19 cellular contexts compared by ENCODE assay signal in the genomic region with DNA sequence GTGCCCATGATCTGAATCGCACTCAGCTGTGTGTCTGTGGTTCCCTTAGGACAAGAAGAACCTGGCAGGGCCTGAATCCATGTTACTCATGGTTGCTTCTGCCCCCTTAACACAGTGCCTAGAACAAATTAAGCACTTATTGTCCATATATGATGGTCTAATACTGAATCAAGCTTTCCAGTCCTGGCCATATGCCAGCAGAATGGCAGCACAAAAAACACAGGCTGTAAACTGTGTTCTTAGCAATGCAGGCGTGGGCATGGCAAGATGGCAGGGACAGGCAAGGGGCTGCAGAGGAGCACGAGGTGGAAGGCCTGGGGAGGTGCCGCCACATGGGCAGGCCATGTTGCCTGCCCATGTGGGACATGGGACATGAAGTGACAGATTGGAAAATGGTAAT.
DNase-seq lines count a peak whose midpoint lies in the region; ATAC-seq, FAIRE-seq and TF ChIP-seq lines count a peak whose summit lies in the region.
"Had no signal": no experiment of that assay in that cellular context is flagged by ENCODE, and none has a peak within 500 bp of the region (broad histone marks: within the 10 kb centered on the region; RNA-seq: fewer than 3 reads in every experiment).

No MANE protein-coding gene starts in this region.

- H4K20me1 ChIP-seq in K562 (replicated peaks; ENCODE audit: control insufficient read depth, insufficient read depth, low read length) = peaks cover 6% of the 10 kb centered on the region

- H3K9me3 Mint-ChIP-seq in MCF 10A (ENCODE audit: unreplicated experiment) = no peaks in the 10 kb centered on the region
- no peaks in the 10 kb centered on the region for H3K9me3 Mint-ChIP-seq in type B pancreatic cell

- ATAC-seq in K562 = no peak
- no peak for ATAC-seq in HG03159 (IDR thresholded peaks at IDR 0.05; ENCODE audit: unreplicated experiment)

- BruUV-seq in MCF 10A (replicated peaks; lab: Mats Ljungman, UMichigan) (no TSS peak), K562 (replicated peaks; lab: Mats Ljungman, UMichigan) (no TSS peak)

- H3K36me3 ChIP-seq in breast epithelium (peaks cover 10% of the 10 kb centered on the region), K562 (ENCODE audit: control insufficient read depth, insufficient read depth, low read length) (no peaks in the 10 kb centered on the region), tibial nerve (peaks cover 5 to 49% (median 7%) of the 10 kb centered on the region in 3 donors)

- no peak overlapping the region for H3K4me3 Mint-ChIP-seq in MCF 10A (ENCODE audit: unreplicated experiment)
- H3K4me3 Mint-ChIP-seq in type B pancreatic cell = no peak overlapping the region

- H3K4me1 ChIP-seq in breast epithelium = no peaks in the 10 kb centered on the region
- H3K4me1 ChIP-seq in K562 (replicated peaks in 1 of 2; ENCODE audit: control insufficient read depth in 2 of 2, insufficient read depth in 2 of 2, low read length in 2 of 2) = peaks cover 11 to 21% of the 10 kb centered on the region in 2 experiments; a peak in 4 of 5 replicates
- peaks cover 0 to 42% (median 6%) of the 10 kb centered on the region in 4 donors for H3K4me1 ChIP-seq in tibial nerve

- CTCF ChIA-PET in MCF 10A (lab: Yijun Ruan, JAX) (interaction anchor here (0.5 to 1.8 kb wide), 5 partner anchors 17 to 484 kb away, joined by 3 to 4 read pairs (median 4); no protein-coding TSS in a partner anchor), K562 (lab: Yijun Ruan, JAX; ENCODE audit: low intra/inter-chr PET ratio) (no interaction called here)

- H3K27ac Mint-ChIP-seq in MCF 10A (ENCODE audit: low read depth, unreplicated experiment) (peak overlapping the region; percentile 56), type B pancreatic cell (no peak overlapping the region)

- 48% methylated on average over 4 of the region's 4 CpGs for WGBS in K562 (ENCODE audit: insufficient coverage, low coverage, missing lambda C conversion rate)
- WGBS in tibial nerve, 2 donors = 64 to 78% methylated on average over 4 of the region's 4 CpGs

- H3K4me1 Mint-ChIP-seq in MCF 10A (ENCODE audit: insufficient read depth, unreplicated experiment) (peaks cover 31% of the 10 kb centered on the region), type B pancreatic cell (ENCODE audit: unreplicated experiment) (no peaks in the 10 kb centered on the region)

- H3K4me2 ChIP-seq in K562 (ENCODE audit: insufficient read depth, low read length) = no peak overlapping the region

- no peak overlapping the region for H2AFZ ChIP-seq in K562 (ENCODE audit: low read depth, low read length)

- in situ Hi-C loops in K562 (cut with MboI) = no loop called here

- no peak overlapping the region; a peak in 1 of 4 replicates for H3K9ac ChIP-seq in K562 (ENCODE audit: insufficient read depth in 1 of 2, low read depth in 2 of 2, low read length in 2 of 2)

- H3K36me3 Mint-ChIP-seq in MCF 10A (ENCODE audit: insufficient read depth, unreplicated experiment) (peaks cover 44% of the 10 kb centered on the region), type B pancreatic cell (peaks cover 13% of the 10 kb centered on the region)

- FAIRE-seq in K562 (lab: Jason Lieb, UNC) = no peak
- FAIRE-seq: A204.1, GM12891, GM18507 had no signal

- H3K9me1 ChIP-seq in K562 (ENCODE audit: control insufficient read depth, insufficient read depth, low read length) = no peaks in the 10 kb centered on the region

- H3K27ac ChIP-seq in breast epithelium = peak overlapping the region in 1 of 2 donors; percentile 7
- no peak overlapping the region; the same call in 2 of the 3 replicates for H3K27ac ChIP-seq in K562 (ENCODE audit: extremely low read depth, low read depth, low read length)
- peak overlapping the region in 1 of 4 donors; percentile 2 for H3K27ac ChIP-seq in tibial nerve
- H3K27ac ChIP-seq: SJSA1 had no signal

- no peak for TF ChIP-seq EP300 in K562 (IDR thresholded peaks at IDR 0.05; ENCODE audit: low read length)
- TF ChIP-seq EP300 in tibial nerve (IDR thresholded peaks at IDR 0.05) = no peak

- TF ChIP-seq CTCF in MCF 10A (IDR thresholded peaks at IDR 0.05; ENCODE audit: unreplicated experiment) (no peak), breast epithelium (IDR thresholded peaks at IDR 0.05) (no peak), K562 (IDR thresholded peaks at IDR 0.05 in 2 of 3, conservative IDR thresholded peaks at IDR 0.05 in 1 of 3; ENCODE audit: insufficient read depth in 2 of 3, low read depth in 1 of 3, low read length in 3 of 3) (no peak), type B pancreatic cell (conservative IDR thresholded peaks at IDR 0.05) (no peak), tibial nerve (IDR thresholded peaks at IDR 0.05) (no peak)

- H3K27me3 ChIP-seq in breast epithelium (no peaks in the 10 kb centered on the region), K562 (ENCODE audit: control insufficient read depth in 2 of 2, insufficient read depth in 2 of 2, low read length in 2 of 2) (no peaks in the 10 kb centered on the region), tibial nerve (no peaks in the 10 kb centered on the region)
- H3K27me3 ChIP-seq: SJSA1 had no signal

- no peak overlapping the region for H3K4me3 ChIP-seq in breast epithelium
- H3K4me3 ChIP-seq in K562 = no peak overlapping the region
- H3K4me3 ChIP-seq in tibial nerve = no peak overlapping the region
- H3K4me3 ChIP-seq: SJSA1 had no signal

- no peaks in the 10 kb centered on the region for H3K27me3 Mint-ChIP-seq in MCF 10A (ENCODE audit: insufficient read depth, unreplicated experiment)
- H3K27me3 Mint-ChIP-seq in type B pancreatic cell = no peaks in the 10 kb centered on the region

- intact Hi-C loops in MCF 10A (cut with micrococcal nuclease) = no loop called here
- intact Hi-C loops in breast epithelium (cut with DNase I; ENCODE audit: low total_unique reads) = no loop called here
- intact Hi-C loops in K562 (cut with micrococcal nuclease) = no loop called here
- intact Hi-C loops in posterior vena cava (cut with DNase I) = no loop called here

- POLR2A ChIA-PET in MCF 10A (lab: Yijun Ruan, JAX) = interaction anchor here (0.7 to 3.6 kb wide), 14 partner anchors 11 to 184 kb away, joined by 3 to 27 read pairs (median 6); a partner anchor contains a TSS
- POLR2A ChIA-PET in K562 (lab: Yijun Ruan, JAX) = no interaction called here

- TF ChIP-seq RAD21 in K562 (CRISPR knock-in tag; conservative IDR thresholded peaks at IDR 0.05 in 1 of 2, IDR thresholded peaks at IDR 0.05 in 1 of 2) = no peak

- H3K9me3 ChIP-seq in breast epithelium (peaks cover 0 to 7% of the 10 kb centered on the region in 2 donors), K562 (replicated peaks; ENCODE audit: control insufficient read depth, insufficient read depth, low read depth, low read length) (no peaks in the 10 kb centered on the region), tibial nerve (no peaks in the 10 kb centered on the region)
- H3K9me3 ChIP-seq: SJSA1 had no signal

- DNase-seq in MCF 10A (ENCODE audit: unreplicated experiment) (no peak), breast epithelium (ENCODE audit: low spot score in 2 of 2) (no peak), K562 (ENCODE audit: extremely low read depth in 1 of 4, low spot score in 3 of 4) (no peak), posterior vena cava (ENCODE audit: low spot score) (peak; percentile 31), type B pancreatic cell (ENCODE audit: extremely low spot score, unreplicated experiment) (peak; percentile 15), HPDE6-E6E7 (ENCODE audit: extremely low spot score) (no peak), tibial nerve (ENCODE audit: low spot score in 2 of 2) (no peak)
- DNase-seq: C1 segment of cervical spinal cord, GDM1, NCI-H1417, NCI-H2029, NCI-H2171, NCI-H446, NCI-H69 had no signal

- no peak for TF ChIP-seq POLR2A in breast epithelium (IDR thresholded peaks at IDR 0.05)
- no peak for TF ChIP-seq POLR2A in K562 (conservative IDR thresholded peaks at IDR 0.05)
- no peak for TF ChIP-seq POLR2A in tibial nerve (IDR thresholded peaks at IDR 0.05)

- no peaks in the 10 kb centered on the region for H3K79me2 ChIP-seq in K562 (ENCODE audit: control insufficient read depth, insufficient read depth, low read length)

TF ChIP-seq in K562, 482 proteins besides CTCF, POLR2A, EP300 and RAD21:
- TF ChIP-seq NFIC (IDR thresholded peaks at IDR 0.05) = peak; percentile 57; the same call in 1 of the 2 replicates
- no peak for TF ChIP-seq RB1 (IDR thresholded peaks at IDR 0.05; ENCODE audit: low read depth)
- TF ChIP-seq, protein P1, sequence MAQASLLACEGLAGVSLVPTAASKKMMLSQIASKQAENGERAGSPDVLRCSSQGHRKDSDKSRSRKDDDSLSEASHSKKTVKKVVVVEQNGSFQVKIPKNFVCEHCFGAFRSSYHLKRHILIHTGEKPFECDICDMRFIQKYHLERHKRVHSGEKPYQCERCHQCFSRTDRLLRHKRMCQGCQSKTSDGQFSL (CRISPR knock-in tag; IDR thresholded peaks at IDR 0.05) = no peak
- TF ChIP-seq, protein P1 (tag; IDR thresholded peaks at IDR 0.05) = no peak

Comparison
In these comparisons a context has a peak if more than half of its experiments do, and no peak if none do; other contexts are left out.
1. DNase-seq: peak in posterior vena cava (single experiment) and type B pancreatic cell (single experiment); none in MCF 10A (single experiment), breast epithelium (0 of 2), K562 (0 of 4), HPDE6-E6E7 (single experiment) and tibial nerve (0 of 2).